ENCODE assay signal across 1 cellular context in genomic region chr20:57108742-57109141, GRCh38.
A peak's percentile ranks its signal among the peaks of the same experiment; 100 is the strongest.
TF ChIP-seq lines count a peak whose summit lies in the region.

No MANE protein-coding gene starts in this region.

TF ChIP-seq in HepG2, 621 proteins besides CTCF, POLR2A, EP300 and RAD21 (continues in another document):
- TF ChIP-seq ZIK1 (CRISPR knock-in tag; IDR thresholded peaks at IDR 0.05; ENCODE audit: borderline replicate concordance, low read depth), result no peak
- TF ChIP-seq KLF15 (CRISPR knock-in tag; IDR thresholded peaks at IDR 0.05; ENCODE audit: borderline replicate concordance), result no peak
- TF ChIP-seq HNF4G (IDR thresholded peaks at IDR 0.05; ENCODE audit: borderline replicate concordance, low read depth, low read length), result no peak
- TF ChIP-seq HNF4G (CRISPR knock-in tag; IDR thresholded peaks at IDR 0.05; ENCODE audit: borderline replicate concordance, low read depth), result no peak
- no peak for TF ChIP-seq NFE2L2 (IDR thresholded peaks at IDR 0.05; ENCODE audit: low read length)
- no peak for TF ChIP-seq HNRNPH1 (optimal IDR thresholded peaks at IDR 0.05; ENCODE audit: low read depth, low read length)
- TF ChIP-seq HINFP (CRISPR knock-in tag; IDR thresholded peaks at IDR 0.05; ENCODE audit: low read depth), result no peak
- TF ChIP-seq ZNF530 (CRISPR knock-in tag; IDR thresholded peaks at IDR 0.05; ENCODE audit: low read depth), result no peak
- 0 out of 2 replicates have a peak, but pooled peaks have one; percentile 12 for TF ChIP-seq ZNF839 (CRISPR knock-in tag; IDR thresholded peaks at IDR 0.05; ENCODE audit: borderline replicate concordance)
- TF ChIP-seq ZNF18 (CRISPR knock-in tag; IDR thresholded peaks at IDR 0.05; ENCODE audit: insufficient replicate concordance), result no peak
- 0 out of 2 replicates have a peak, but pooled peaks have one; percentile 23 for TF ChIP-seq PHF20 (CRISPR knock-in tag; IDR thresholded peaks at IDR 0.05)
- TF ChIP-seq, protein P1, sequence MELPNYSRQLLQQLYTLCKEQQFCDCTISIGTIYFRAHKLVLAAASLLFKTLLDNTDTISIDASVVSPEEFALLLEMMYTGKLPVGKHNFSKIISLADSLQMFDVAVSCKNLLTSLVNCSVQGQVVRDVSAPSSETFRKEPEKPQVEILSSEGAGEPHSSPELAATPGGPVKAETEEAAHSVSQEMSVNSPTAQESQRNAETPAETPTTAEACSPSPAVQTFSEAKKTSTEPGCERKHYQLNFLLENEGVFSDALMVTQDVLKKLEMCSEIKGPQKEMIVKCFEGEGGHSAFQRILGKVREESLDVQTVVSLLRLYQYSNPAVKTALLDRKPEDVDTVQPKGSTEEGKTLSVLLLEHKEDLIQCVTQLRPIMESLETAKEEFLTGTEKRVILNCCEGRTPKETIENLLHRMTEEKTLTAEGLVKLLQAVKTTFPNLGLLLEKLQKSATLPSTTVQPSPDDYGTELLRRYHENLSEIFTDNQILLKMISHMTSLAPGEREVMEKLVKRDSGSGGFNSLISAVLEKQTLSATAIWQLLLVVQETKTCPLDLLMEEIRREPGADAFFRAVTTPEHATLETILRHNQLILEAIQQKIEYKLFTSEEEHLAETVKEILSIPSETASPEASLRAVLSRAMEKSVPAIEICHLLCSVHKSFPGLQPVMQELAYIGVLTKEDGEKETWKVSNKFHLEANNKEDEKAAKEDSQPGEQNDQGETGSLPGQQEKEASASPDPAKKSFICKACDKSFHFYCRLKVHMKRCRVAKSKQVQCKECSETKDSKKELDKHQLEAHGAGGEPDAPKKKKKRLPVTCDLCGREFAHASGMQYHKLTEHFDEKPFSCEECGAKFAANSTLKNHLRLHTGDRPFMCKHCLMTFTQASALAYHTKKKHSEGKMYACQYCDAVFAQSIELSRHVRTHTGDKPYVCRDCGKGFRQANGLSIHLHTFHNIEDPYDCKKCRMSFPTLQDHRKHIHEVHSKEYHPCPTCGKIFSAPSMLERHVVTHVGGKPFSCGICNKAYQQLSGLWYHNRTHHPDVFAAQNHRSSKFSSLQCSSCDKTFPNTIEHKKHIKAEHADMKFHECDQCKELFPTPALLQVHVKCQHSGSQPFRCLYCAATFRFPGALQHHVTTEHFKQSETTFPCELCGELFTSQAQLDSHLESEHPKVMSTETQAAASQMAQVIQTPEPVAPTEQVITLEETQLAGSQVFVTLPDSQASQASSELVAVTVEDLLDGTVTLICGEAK (IDR thresholded peaks at IDR 0.05), result no peak
- TF ChIP-seq, protein P1 (CRISPR knock-in tag; IDR thresholded peaks at IDR 0.05), result 0 out of 2 replicates have a peak, but pooled peaks have one; percentile 40
- no peak for TF ChIP-seq ZXDC (CRISPR knock-in tag; IDR thresholded peaks at IDR 0.05)
- no peak for TF ChIP-seq PAX8 (CRISPR knock-in tag; IDR thresholded peaks at IDR 0.05; ENCODE audit: borderline replicate concordance)
- no peak for TF ChIP-seq CBX5 (CRISPR knock-in tag; IDR thresholded peaks at IDR 0.05; ENCODE audit: borderline replicate concordance)
- no peak for TF ChIP-seq E2F2 (CRISPR knock-in tag; IDR thresholded peaks at IDR 0.05; ENCODE audit: borderline replicate concordance)
- TF ChIP-seq, protein P2, sequence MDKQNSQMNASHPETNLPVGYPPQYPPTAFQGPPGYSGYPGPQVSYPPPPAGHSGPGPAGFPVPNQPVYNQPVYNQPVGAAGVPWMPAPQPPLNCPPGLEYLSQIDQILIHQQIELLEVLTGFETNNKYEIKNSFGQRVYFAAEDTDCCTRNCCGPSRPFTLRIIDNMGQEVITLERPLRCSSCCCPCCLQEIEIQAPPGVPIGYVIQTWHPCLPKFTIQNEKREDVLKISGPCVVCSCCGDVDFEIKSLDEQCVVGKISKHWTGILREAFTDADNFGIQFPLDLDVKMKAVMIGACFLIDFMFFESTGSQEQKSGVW (CRISPR knock-in tag; IDR thresholded peaks at IDR 0.05; ENCODE audit: borderline replicate concordance), result 0 out of 2 replicates have a peak, but pooled peaks have one; percentile 43
- no peak for TF ChIP-seq ZNF33B (CRISPR knock-in tag; IDR thresholded peaks at IDR 0.05)
- TF ChIP-seq TARDBP (CRISPR knock-in tag; IDR thresholded peaks at IDR 0.05), result no peak
- 0 out of 2 replicates have a peak, but pooled peaks have one; percentile 27 for TF ChIP-seq PHF21A (CRISPR knock-in tag; IDR thresholded peaks at IDR 0.05)
- no peak for TF ChIP-seq IKZF4 (CRISPR knock-in tag; IDR thresholded peaks at IDR 0.05; ENCODE audit: borderline replicate concordance, low read depth, not compliant biosample characterization)
- TF ChIP-seq MED8 (CRISPR knock-in tag; IDR thresholded peaks at IDR 0.05; ENCODE audit: insufficient replicate concordance), result peak; percentile 14
- 0 out of 2 replicates have a peak, but pooled peaks have one; percentile 13 for TF ChIP-seq ZNF788 (CRISPR knock-in tag; IDR thresholded peaks at IDR 0.05; ENCODE audit: borderline replicate concordance)
- peak; percentile 2; the same call in 1 of the 2 replicates for TF ChIP-seq ZNF263 (CRISPR knock-in tag; IDR thresholded peaks at IDR 0.05)
- TF ChIP-seq FOSL2 (CRISPR knock-in tag; IDR thresholded peaks at IDR 0.05), result no peak
- TF ChIP-seq, protein P3, sequence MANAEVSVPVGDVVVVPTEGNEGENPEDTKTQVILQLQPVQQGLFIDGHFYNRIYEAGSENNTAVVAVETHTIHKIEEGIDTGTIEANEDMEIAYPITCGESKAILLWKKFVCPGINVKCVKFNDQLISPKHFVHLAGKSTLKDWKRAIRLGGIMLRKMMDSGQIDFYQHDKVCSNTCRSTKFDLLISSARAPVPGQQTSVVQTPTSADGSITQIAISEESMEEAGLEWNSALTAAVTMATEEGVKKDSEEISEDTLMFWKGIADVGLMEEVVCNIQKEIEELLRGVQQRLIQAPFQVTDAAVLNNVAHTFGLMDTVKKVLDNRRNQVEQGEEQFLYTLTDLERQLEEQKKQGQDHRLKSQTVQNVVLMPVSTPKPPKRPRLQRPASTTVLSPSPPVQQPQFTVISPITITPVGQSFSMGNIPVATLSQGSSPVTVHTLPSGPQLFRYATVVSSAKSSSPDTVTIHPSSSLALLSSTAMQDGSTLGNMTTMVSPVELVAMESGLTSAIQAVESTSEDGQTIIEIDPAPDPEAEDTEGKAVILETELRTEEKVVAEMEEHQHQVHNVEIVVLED (CRISPR knock-in tag; IDR thresholded peaks at IDR 0.05; ENCODE audit: borderline replicate concordance), result no peak
- TF ChIP-seq ZNF354B (CRISPR knock-in tag; IDR thresholded peaks at IDR 0.05), result no peak
- TF ChIP-seq GTF2F1 (IDR thresholded peaks at IDR 0.05; ENCODE audit: low read length), result no peak
- TF ChIP-seq RFX3 (CRISPR knock-in tag; IDR thresholded peaks at IDR 0.05), result no peak
- 0 out of 2 replicates have a peak, but pooled peaks have one; percentile 9 for TF ChIP-seq POGK (CRISPR knock-in tag; conservative IDR thresholded peaks at IDR 0.05)
- no peak for TF ChIP-seq BCLAF1 (IDR thresholded peaks at IDR 0.05)
- no peak for TF ChIP-seq GATAD1 (CRISPR knock-in tag; IDR thresholded peaks at IDR 0.05)
